8 cellular contexts compared by ENCODE assay signal in genomic region chr12:11171953-11172675, GRCh38. TPM values are rescaled to one million over a fixed set of nuclear protein-coding genes. Genes with fewer than 3 reads are reported as not detected.
A peak's percentile ranks its signal among the peaks of the same experiment; 100 is the strongest.
DNase-seq lines count a peak whose midpoint lies in the region; ATAC-seq lines count a peak whose summit lies in the region.

No MANE protein-coding gene starts in this region.

- H3K36me3 ChIP-seq in mesenchymal stem cell (ENCODE audit: control insufficient read depth in 1 of 2, insufficient read depth in 2 of 2, low read depth in 1 of 2, low read length in 2 of 2) = peaks cover 0 to 19% of the 10 kb centered on the region in 2 experiments
- no peaks in the 10 kb centered on the region for H3K36me3 ChIP-seq in aorta (ENCODE audit: control insufficient read depth in 1 of 2, insufficient read depth in 2 of 2, low read length in 1 of 2)

- H3K4me1 ChIP-seq in mesenchymal stem cell (ENCODE audit: control insufficient read depth, insufficient read depth, low read depth, low read length) (peaks cover 1% of the 10 kb centered on the region), aorta (ENCODE audit: control insufficient read depth in 1 of 2, insufficient read depth in 2 of 2, low read length in 2 of 2) (peaks cover 2 to 6% of the 10 kb centered on the region in 2 donors)

- peak overlapping the region; percentile 58 for H3K4me2 ChIP-seq in mesenchymal stem cell (ENCODE audit: low read length, poor library complexity, severe bottlenecking)

- H3K79me1 ChIP-seq in mesenchymal stem cell (replicated peaks; ENCODE audit: low read length, poor library complexity, severe bottlenecking) = peaks cover 8% of the 10 kb centered on the region

- H3K9ac ChIP-seq in mesenchymal stem cell (ENCODE audit: low read length) = peak overlapping the region; percentile 99

- whole genome bisulfite sequencing in mesenchymal stem cell = 3% methylated on average over 7 of the region's 10 CpGs
- 4 to 5% methylated on average over 10 of the region's 10 CpGs for WGBS in aorta, 2 donors

- H3K14ac ChIP-seq in mesenchymal stem cell (ENCODE audit: low read length in 2 of 2) = no peak overlapping the region

- H2BK120ac ChIP-seq in mesenchymal stem cell (ENCODE audit: low read depth, low read length) = no peak overlapping the region

- H3K9me3 Mint-ChIP-seq in activated CD4-positive, alpha-beta T cell treated with anti-CD3 and anti-CD28 coated beads for 36 hours (ENCODE audit: low read depth) = no peaks in the 10 kb centered on the region

- no peak overlapping the region for H2AFZ ChIP-seq in mesenchymal stem cell (ENCODE audit: low read depth, low read length)

- no peak overlapping the region for H2AK5ac ChIP-seq in mesenchymal stem cell (ENCODE audit: low read length, severe bottlenecking)

- no peak overlapping the region for H4K8ac ChIP-seq in mesenchymal stem cell (ENCODE audit: low read length)

- H3K27ac ChIP-seq in caudate nucleus (ENCODE audit: low read depth, low read length) (peak overlapping the region; percentile 59), mesenchymal stem cell (ENCODE audit: low read length, poor library complexity, severe bottlenecking) (peak overlapping the region; percentile 95), aorta (ENCODE audit: low read depth in 1 of 2, low read length in 2 of 2) (no peak overlapping the region)

- no peak overlapping the region for H4K91ac ChIP-seq in mesenchymal stem cell (ENCODE audit: low read length)

- no peak for DNase-seq in activated CD4-positive, alpha-beta T cell treated with anti-CD3 and anti-CD28 coated beads for 36 hours
- DNase-seq in activated CD4-positive, alpha-beta T cell treated with anti-CD3 and anti-CD28 coated beads for 48 hours = no peak
- DNase-seq in NCI-H526 treated with DMSO at 0.1 percent for 48 hours (lab: John Stamatoyannopoulos, UW) = peak; percentile 62
- peak in 1 of 61 donors; percentile 0 for DNase-seq in caudate nucleus (lab: John Stamatoyannopoulos, UW)
- no peak for DNase-seq in mesenchymal stem cell
- no peak for DNase-seq in aorta

- intact Hi-C loops in activated CD4-positive, alpha-beta T cell treated with anti-CD3 and anti-CD28 coated beads for 36 hours (cut with DNase I, micrococcal nuclease) = loop anchor here (1.0 to 10.0 kb wide), 7 partner anchors 87 to 957 kb away; partner anchors contain the start of genes MAGOHB (in 2 of the 2) and GABARAPL1 (in 1 of the 2)
- intact Hi-C loops in aorta (cut with DNase I) = loop anchor here in 1 of 2 donors (5.0 to 10.0 kb wide), 2 partner anchors 50 to 207 kb away; no protein-coding TSS in a partner anchor

- H3K4me3 ChIP-seq in mesenchymal stem cell (ENCODE audit: insufficient read depth in 1 of 2, low read depth in 1 of 2, low read length in 2 of 2) (peak overlapping the region in 1 of 2 experiments; percentile 95), aorta (ENCODE audit: low read length in 2 of 2) (peak overlapping the region; percentile 12 to 41)

- H2BK5ac ChIP-seq in mesenchymal stem cell (ENCODE audit: low read depth, low read length, poor library complexity, severe bottlenecking) = peak overlapping the region; percentile 62

- CTCF ChIA-PET in activated CD4-positive, alpha-beta T cell treated with anti-CD3 and anti-CD28 coated beads for 36 hours (lab: Charles Lee) = interaction anchor here (0.6 to 1.7 kb wide), 13 partner anchors 8 to 466 kb away, joined by 3 to 6 read pairs (median 3); no protein-coding TSS in a partner anchor

- H3K23ac ChIP-seq in mesenchymal stem cell (ENCODE audit: low read length in 2 of 2) = no peak overlapping the region

- H3K9me3 ChIP-seq in mesenchymal stem cell (ENCODE audit: control insufficient read depth, low read length) (no peaks in the 10 kb centered on the region), aorta (ENCODE audit: control insufficient read depth, low read length) (no peaks in the 10 kb centered on the region)

- peak overlapping the region; percentile 97 for H3K27ac Mint-ChIP-seq in activated CD4-positive, alpha-beta T cell treated with anti-CD3 and anti-CD28 coated beads for 36 hours

- H3K36me3 Mint-ChIP-seq in activated CD4-positive, alpha-beta T cell treated with anti-CD3 and anti-CD28 coated beads for 36 hours (ENCODE audit: low read depth) = peaks cover 59% of the 10 kb centered on the region

- H3K27me3 Mint-ChIP-seq in activated CD4-positive, alpha-beta T cell treated with anti-CD3 and anti-CD28 coated beads for 36 hours = no peaks in the 10 kb centered on the region

- no peak overlapping the region for H3K18ac ChIP-seq in mesenchymal stem cell (ENCODE audit: low read depth in 1 of 2, low read length in 2 of 2)

- H3K4me1 Mint-ChIP-seq in activated CD4-positive, alpha-beta T cell treated with anti-CD3 and anti-CD28 coated beads for 36 hours = peaks cover 47% of the 10 kb centered on the region

- no peaks in the 10 kb centered on the region for H3K27me3 ChIP-seq in mesenchymal stem cell (ENCODE audit: control insufficient read depth in 1 of 2, insufficient read depth in 1 of 2, low read length in 2 of 2)
- H3K27me3 ChIP-seq in aorta (ENCODE audit: control insufficient read depth in 1 of 2, insufficient read depth in 2 of 2, low read length in 1 of 2) = no peaks in the 10 kb centered on the region

- no peak overlapping the region for H3K4ac ChIP-seq in mesenchymal stem cell (ENCODE audit: low read depth in 1 of 2, low read length in 2 of 2)

- H2BK12ac ChIP-seq in mesenchymal stem cell (ENCODE audit: low read length in 2 of 2) = no peak overlapping the region

- peak overlapping the region; percentile 90 for H3K4me3 Mint-ChIP-seq in activated CD4-positive, alpha-beta T cell treated with anti-CD3 and anti-CD28 coated beads for 36 hours

- no peak for ATAC-seq in activated CD4-positive, alpha-beta T cell treated with anti-CD3 and anti-CD28 coated beads for 36 hours
- ATAC-seq in aorta (ENCODE audit: low FRiP score) (no peak), HG03175 (IDR thresholded peaks at IDR 0.05; ENCODE audit: unreplicated experiment) (no peak), HG03097 (IDR thresholded peaks at IDR 0.05; ENCODE audit: low FRiP score, unreplicated experiment) (no peak)

- H2BK15ac ChIP-seq in mesenchymal stem cell (ENCODE audit: low read depth, poor library complexity, severe bottlenecking) = no peak overlapping the region

- POLR2A ChIA-PET in activated CD4-positive, alpha-beta T cell treated with anti-CD3 and anti-CD28 coated beads for 36 hours (lab: Charles Lee) = interaction anchor here (0.7 to 1.1 kb wide), 3 partner anchors 9 to 450 kb away, joined by 3 to 4 read pairs (median 4); partner anchors contain the start of gene YBX3

RNA-seq across cellular contexts. Expression of gene SMIM10L1, which starts 1.1 kb away (rescaled TPM):
- 1 to 10 TPM; 6.8 to 7.9 TPM for total RNA-seq in activated CD4-positive, alpha-beta T cell treated with anti-CD3 and anti-CD28 coated beads for 36 hours
- polyA plus RNA-seq in mesenchymal stem cell (2013, experiment 1 of 2) = 17.9 TPM
- polyA plus RNA-seq in mesenchymal stem cell (2013, experiment 2 of 2) = 17.6 TPM
- 10 to 100 TPM in 1 of 2 donors, 1 to 10 TPM in 1; 9.9 to 12.5 TPM for total RNA-seq in aorta
- 10 to 100 TPM; 10.9 to 18.5 TPM for polyA plus RNA-seq in aorta

RNA-seq across cellular contexts. Expression of gene TAS2R42, which starts 14.6 kb away (rescaled TPM):
- not detected for total RNA-seq in activated CD4-positive, alpha-beta T cell treated with anti-CD3 and anti-CD28 coated beads for 36 hours
- not detected for polyA plus RNA-seq in mesenchymal stem cell (2013, experiment 1 of 2)
- not detected for polyA plus RNA-seq in mesenchymal stem cell (2013, experiment 2 of 2)
- total RNA-seq in aorta = not detected
- polyA plus RNA-seq in aorta = not detected

RNA-seq across cellular contexts. Expression of gene TAS2R30, which starts 37.7 kb away (rescaled TPM):
- total RNA-seq in activated CD4-positive, alpha-beta T cell treated with anti-CD3 and anti-CD28 coated beads for 36 hours = 1 to 10 TPM in 1 of 2 experiments, under 1 TPM in 1; 0.87 to 1.4 TPM
- not detected for polyA plus RNA-seq in mesenchymal stem cell (2013, experiment 1 of 2)
- polyA plus RNA-seq in mesenchymal stem cell (2013, experiment 2 of 2) = not detected
- 1 to 10 TPM; 6.9 to 8.6 TPM for total RNA-seq in aorta
- polyA plus RNA-seq in aorta = under 1 TPM in 1 of 2 donors, not detected in 1; 0.08 TPM

Comparison
In these comparisons a context has a peak if more than half of its experiments do, and no peak if none do; other contexts are left out.
1. H3K27ac ChIP-seq: peak in caudate nucleus (single experiment) and mesenchymal stem cell (single experiment); none in aorta (0 of 2).